15 cellular contexts compared by ENCODE assay signal in genomic region chr14:76306131-76306530, GRCh38.
DNase-seq lines count a peak whose midpoint lies in the region; ATAC-seq and TF ChIP-seq lines count a peak whose summit lies in the region.
"Had no signal": no experiment of that assay in that cellular context is flagged by ENCODE, and none has a peak within 500 bp of the region (broad histone marks: within the 10 kb centered on the region; RNA-seq: fewer than 3 reads in every experiment).

No MANE protein-coding gene starts in this region.

- H4K20me1 ChIP-seq in PC-9 (ENCODE audit: insufficient read depth), result no peaks in the 10 kb centered on the region

- TF ChIP-seq CTCF in progenitor cell of endocrine pancreas (IDR thresholded peaks at IDR 0.05; ENCODE audit: unreplicated experiment) (no peak), PC-9 (conservative IDR thresholded peaks at IDR 0.05) (no peak), GM13976 (IDR thresholded peaks at IDR 0.05; ENCODE audit: borderline replicate concordance, control extremely low read depth, extremely low read depth, insufficient read depth, missing control alignments) (no peak)

- no peaks in the 10 kb centered on the region for H3K36me3 Mint-ChIP-seq in progenitor cell of endocrine pancreas (ENCODE audit: insufficient read depth)
- H3K36me3 Mint-ChIP-seq: CD4-positive, alpha-beta memory T cell had no signal

- no peak overlapping the region for H3K4me2 ChIP-seq in PC-9

- H3F3A ChIP-seq in PC-9 (ENCODE audit: insufficient read depth, low read depth), result no peaks in the 10 kb centered on the region

- H3K4me3 ChIP-seq in PC-9, result no peak overlapping the region
- H3K4me3 ChIP-seq: GM23248 had no signal

- peak; percentile 23 for DNase-seq in ecto neural progenitor cell (ENCODE audit: low spot score)
- peak; percentile 15 for DNase-seq in islet precursor cell
- peak; percentile 0 for DNase-seq in progenitor cell of endocrine pancreas (ENCODE audit: low spot score, unreplicated experiment)
- DNase-seq in PC-9, result no peak
- no peak for DNase-seq in GM13976 (ENCODE audit: low spot score)
- DNase-seq: C1 segment of cervical spinal cord; Calu3; CD4-positive, alpha-beta memory T cell; COR-L47; DMS53; GF-D8; GM23248; H7 had no signal

- H3K9me2 ChIP-seq in PC-9 (ENCODE audit: insufficient read depth), result no peaks in the 10 kb centered on the region

- peaks cover 25% of the 10 kb centered on the region for H3K27me3 Mint-ChIP-seq in progenitor cell of endocrine pancreas

- H3K27ac Mint-ChIP-seq in progenitor cell of endocrine pancreas, result no peak overlapping the region
- H3K27ac Mint-ChIP-seq: CD4-positive, alpha-beta memory T cell had no signal

- no peaks in the 10 kb centered on the region for H3K9me3 Mint-ChIP-seq in progenitor cell of endocrine pancreas (ENCODE audit: low read depth)

- H3K4me1 ChIP-seq in PC-9 (replicated peaks; ENCODE audit: insufficient read depth), result no peaks in the 10 kb centered on the region

- H3K27ac ChIP-seq in PC-9, result no peak overlapping the region
- H3K27ac ChIP-seq: GM23248 had no signal

- POLR2A ChIA-PET in PC-9 (lab: Charles Lee; ENCODE audit: unreplicated experiment), result no interaction called here

- H3K9me3 ChIP-seq in PC-9 (ENCODE audit: insufficient read depth, low read depth), result no peaks in the 10 kb centered on the region; the same call in 1 of the 2 replicates

- H3K79me2 ChIP-seq in PC-9 (ENCODE audit: low read depth), result no peaks in the 10 kb centered on the region

- H3K4me3 Mint-ChIP-seq in progenitor cell of endocrine pancreas (ENCODE audit: low read depth), result no peak overlapping the region
- H3K4me3 Mint-ChIP-seq: CD4-positive, alpha-beta memory T cell had no signal

- no TSS peak for BruUV-seq in PC-9 (replicated peaks; lab: Mats Ljungman, UMichigan)

- H2AFZ ChIP-seq in PC-9, result no peak overlapping the region
- H2AFZ ChIP-seq: GM23248 had no signal

- CTCF ChIA-PET in PC-9 (lab: Charles Lee), result no interaction called here

- no peaks in the 10 kb centered on the region for H3K36me3 ChIP-seq in PC-9 (ENCODE audit: low read depth)

- no peak for ATAC-seq in GM21367 (IDR thresholded peaks at IDR 0.05; ENCODE audit: unreplicated experiment)
- ATAC-seq: HCT116 had no signal

- peaks cover 24% of the 10 kb centered on the region for H3K4me1 Mint-ChIP-seq in progenitor cell of endocrine pancreas (ENCODE audit: low read depth)

- in situ Hi-C loops in GM13976 (cut with MboI; ENCODE audit: low sequenced_read_pairs, unreplicated experiment), result no loop called here

- intact Hi-C loops in PC-9 (cut with micrococcal nuclease; ENCODE audit: unreplicated experiment), result no loop called here

- H3K27me3 ChIP-seq in PC-9 (ENCODE audit: insufficient read depth, low read depth), result peaks cover 98% of the 10 kb centered on the region

Comparison
In these comparisons a context has a peak if more than half of its experiments do, and no peak if none do; other contexts are left out.
1. DNase-seq: peak in ecto neural progenitor cell (single experiment), islet precursor cell (single experiment) and progenitor cell of endocrine pancreas (single experiment); none in PC-9 (0 of 2) and GM13976 (single experiment).